ENCODE assay signal across 8 cellular contexts in the genomic region with DNA sequence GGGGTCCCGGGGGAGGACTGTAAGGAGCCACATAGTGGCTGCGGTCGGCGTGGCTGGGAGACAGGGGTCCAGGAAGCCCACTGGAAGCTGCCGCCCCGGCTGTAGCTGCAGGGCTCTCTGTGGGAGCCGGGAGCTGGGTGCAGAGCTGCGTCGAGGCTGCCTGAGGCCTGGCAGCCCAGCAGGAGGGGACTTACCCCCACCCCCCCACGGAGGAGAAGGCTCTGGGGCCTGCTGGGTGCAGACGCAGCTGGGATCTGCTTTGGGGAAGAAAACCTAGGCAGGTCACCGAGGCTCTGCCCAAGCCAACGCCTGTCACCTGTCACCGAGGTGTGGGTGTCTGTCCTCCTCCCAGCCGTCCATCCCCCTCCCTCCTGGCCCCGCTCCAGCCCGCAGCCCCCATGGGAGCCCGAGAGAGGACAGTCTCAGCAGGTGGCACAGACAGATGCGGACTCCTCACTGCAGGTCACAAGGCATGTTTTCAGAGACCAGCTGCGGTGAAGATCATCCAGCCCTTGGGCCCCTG. TPM values are rescaled to one million over a fixed set of nuclear protein-coding genes. Genes with fewer than 3 reads are reported as not detected.
A peak's percentile ranks its signal among the peaks of the same experiment; 100 is the strongest.
DNase-seq lines count a peak whose midpoint lies in the region; ATAC-seq, FAIRE-seq and TF ChIP-seq lines count a peak whose summit lies in the region.

No MANE protein-coding gene starts in this region.

- no peaks in the 10 kb centered on the region for H3K27me3 Mint-ChIP-seq in activated CD4-positive, alpha-beta T cell treated with anti-CD3 and anti-CD28 coated beads, Interleukin-2, amount 10 ng/mL, durations not matched to agents 24 days and 14 days

- TF ChIP-seq EP300 in A549 (IDR thresholded peaks at IDR 0.05) = no peak

- no peaks in the 10 kb centered on the region for H3K36me3 ChIP-seq in endocrine pancreas (ENCODE audit: control insufficient read depth, insufficient read depth, low read length)

- H3K9me3 Mint-ChIP-seq in stimulated activated effector memory CD8-positive, alpha-beta T cell treated with anti-CD3 and anti-CD28 coated beads, Interleukin-12 subunit alpha, Interleukin-12 subunit beta, amount 100 ng/mL, for 72 hours = no peaks in the 10 kb centered on the region
- H3K9me3 Mint-ChIP-seq in activated CD4-positive, alpha-beta T cell treated with anti-CD3 and anti-CD28 coated beads, Interleukin-2, amount 10 ng/mL, durations not matched to agents 24 days and 14 days = no peaks in the 10 kb centered on the region

- ATAC-seq in A549 (no peak), GM19463 (IDR thresholded peaks at IDR 0.05; ENCODE audit: unreplicated experiment) (peak; percentile 56), HG03045 (IDR thresholded peaks at IDR 0.05; ENCODE audit: unreplicated experiment) (no peak)
- ATAC-seq in stimulated activated effector memory CD8-positive, alpha-beta T cell treated with anti-CD3 and anti-CD28 coated beads, Interleukin-12 subunit alpha, Interleukin-12 subunit beta, amount 100 ng/mL, for 72 hours = no peak

- intact Hi-C loops in activated CD4-positive, alpha-beta T cell treated with anti-CD3 and anti-CD28 coated beads, Interleukin-2, amount 10 ng/mL, durations not matched to agents 24 days and 14 days (cut with micrococcal nuclease) = no loop called here

- TF ChIP-seq RAD21 in A549 (conservative IDR thresholded peaks at IDR 0.05 in 1 of 2, IDR thresholded peaks at IDR 0.05 in 1 of 2) = no peak

- peak overlapping the region; percentile 85 to 95 for H3K27ac ChIP-seq in A549

- DNase-seq in A549 (ENCODE audit: low read depth in 1 of 2, low spot score in 1 of 2) (no peak), NCI-H146 treated with DMSO at 0.1 percent for 48 hours (lab: John Stamatoyannopoulos, UW; ENCODE audit: unreplicated experiment) (peak; percentile 57), C1 segment of cervical spinal cord (lab: John Stamatoyannopoulos, UW) (no peak)
- DNase-seq in stimulated activated effector memory CD8-positive, alpha-beta T cell treated with anti-CD3 and anti-CD28 coated beads, Interleukin-12 subunit alpha, Interleukin-12 subunit beta, amount 100 ng/mL, for 72 hours (ENCODE audit: low spot score in 2 of 2) = no peak
- DNase-seq in activated CD4-positive, alpha-beta T cell treated with anti-CD3 and anti-CD28 coated beads, Interleukin-2, amount 10 ng/mL, durations not matched to agents 24 days and 14 days = no peak

- no peaks in the 10 kb centered on the region for H3K27me3 ChIP-seq in endocrine pancreas (ENCODE audit: control insufficient read depth, insufficient read depth, low read length)

- FAIRE-seq in A549 (lab: Jason Lieb, UNC) = no peak

- peak overlapping the region; percentile 91 for H3K27ac Mint-ChIP-seq in stimulated activated effector memory CD8-positive, alpha-beta T cell treated with anti-CD3 and anti-CD28 coated beads, Interleukin-12 subunit alpha, Interleukin-12 subunit beta, amount 100 ng/mL, for 72 hours
- no peak overlapping the region for H3K27ac Mint-ChIP-seq in activated CD4-positive, alpha-beta T cell treated with anti-CD3 and anti-CD28 coated beads, Interleukin-2, amount 10 ng/mL, durations not matched to agents 24 days and 14 days

- H3K4me2 ChIP-seq in A549 = peak overlapping the region; percentile 81; the same call in 2 of the 3 replicates

- 89% methylated on average over 8 of the region's 20 CpGs for WGBS in A549 (ENCODE audit: missing lambda C conversion rate)

- no peaks in the 10 kb centered on the region for H3K36me3 Mint-ChIP-seq in stimulated activated effector memory CD8-positive, alpha-beta T cell treated with anti-CD3 and anti-CD28 coated beads, Interleukin-12 subunit alpha, Interleukin-12 subunit beta, amount 100 ng/mL, for 72 hours
- H3K36me3 Mint-ChIP-seq in activated CD4-positive, alpha-beta T cell treated with anti-CD3 and anti-CD28 coated beads, Interleukin-2, amount 10 ng/mL, durations not matched to agents 24 days and 14 days (ENCODE audit: low read depth) = no peaks in the 10 kb centered on the region

- H3K9ac ChIP-seq in endocrine pancreas (ENCODE audit: control insufficient read depth, insufficient read depth, low read length) = peak overlapping the region; percentile 54

- H3K4me3 ChIP-seq in A549 (no peak overlapping the region), endocrine pancreas (ENCODE audit: control insufficient read depth, insufficient read depth, low read length) (no peak overlapping the region)

- no peak overlapping the region for H3K4me3 Mint-ChIP-seq in stimulated activated effector memory CD8-positive, alpha-beta T cell treated with anti-CD3 and anti-CD28 coated beads, Interleukin-12 subunit alpha, Interleukin-12 subunit beta, amount 100 ng/mL, for 72 hours
- no peak overlapping the region for H3K4me3 Mint-ChIP-seq in activated CD4-positive, alpha-beta T cell treated with anti-CD3 and anti-CD28 coated beads, Interleukin-2, amount 10 ng/mL, durations not matched to agents 24 days and 14 days

- no peak for TF ChIP-seq CTCF in A549 (IDR thresholded peaks at IDR 0.05)

- POLR2A ChIA-PET in A549 (lab: Yijun Ruan, JAX) = no interaction called here

- TF ChIP-seq POLR2A in A549 (IDR thresholded peaks at IDR 0.05; ENCODE audit: low read length) = no peak

- H3K9me3 ChIP-seq in A549 = no peaks in the 10 kb centered on the region
- H3K9me3 ChIP-seq in endocrine pancreas (ENCODE audit: control insufficient read depth, low read length) = no peaks in the 10 kb centered on the region

- H3K4me1 ChIP-seq in A549 = peaks cover 47% of the 10 kb centered on the region
- H3K4me1 ChIP-seq in endocrine pancreas (ENCODE audit: control insufficient read depth, insufficient read depth, low read length) = no peaks in the 10 kb centered on the region

- H3K4me1 Mint-ChIP-seq in stimulated activated effector memory CD8-positive, alpha-beta T cell treated with anti-CD3 and anti-CD28 coated beads, Interleukin-12 subunit alpha, Interleukin-12 subunit beta, amount 100 ng/mL, for 72 hours = peaks cover 18% of the 10 kb centered on the region
- H3K4me1 Mint-ChIP-seq in activated CD4-positive, alpha-beta T cell treated with anti-CD3 and anti-CD28 coated beads, Interleukin-2, amount 10 ng/mL, durations not matched to agents 24 days and 14 days = peaks cover 4% of the 10 kb centered on the region

- CTCF ChIA-PET in A549 (lab: Yijun Ruan, JAX) = interaction anchor here (0.9 to 1.3 kb wide), 3 partner anchors 9 to 17 kb away, joined by 3 to 4 read pairs (median 4); no protein-coding TSS in a partner anchor

TF ChIP-seq in A549, 52 proteins besides CTCF, POLR2A, EP300 and RAD21:
- no peak for TF ChIP-seq RFX5 (IDR thresholded peaks at IDR 0.05)
- TF ChIP-seq, protein P1, sequence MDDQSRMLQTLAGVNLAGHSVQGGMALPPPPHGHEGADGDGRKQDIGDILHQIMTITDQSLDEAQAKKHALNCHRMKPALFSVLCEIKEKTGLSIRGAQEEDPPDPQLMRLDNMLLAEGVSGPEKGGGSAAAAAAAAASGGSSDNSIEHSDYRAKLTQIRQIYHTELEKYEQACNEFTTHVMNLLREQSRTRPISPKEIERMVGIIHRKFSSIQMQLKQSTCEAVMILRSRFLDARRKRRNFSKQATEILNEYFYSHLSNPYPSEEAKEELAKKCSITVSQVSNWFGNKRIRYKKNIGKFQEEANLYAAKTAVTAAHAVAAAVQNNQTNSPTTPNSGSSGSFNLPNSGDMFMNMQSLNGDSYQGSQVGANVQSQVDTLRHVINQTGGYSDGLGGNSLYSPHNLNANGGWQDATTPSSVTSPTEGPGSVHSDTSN (IDR thresholded peaks at IDR 0.05) = no peak
- no peak for TF ChIP-seq EHF (CRISPR knock-in tag; IDR thresholded peaks at IDR 0.05)
- TF ChIP-seq POLR2AphosphoS2 (conservative IDR thresholded peaks at IDR 0.05; ENCODE audit: low read length) = no peak
- no peak for TF ChIP-seq E2F6 (IDR thresholded peaks at IDR 0.05; ENCODE audit: borderline replicate concordance, low read depth)
- TF ChIP-seq CBX2 (IDR thresholded peaks at IDR 0.05; ENCODE audit: borderline replicate concordance, low read depth) = no peak
- TF ChIP-seq TP53 (CRISPR knock-in tag; IDR thresholded peaks at IDR 0.05) = no peak
- TF ChIP-seq KDM5A (IDR thresholded peaks at IDR 0.05) = no peak
- TF ChIP-seq CHD2 (IDR thresholded peaks at IDR 0.05; ENCODE audit: low read length, partially characterized antibody) = no peak
- TF ChIP-seq, protein P2, sequence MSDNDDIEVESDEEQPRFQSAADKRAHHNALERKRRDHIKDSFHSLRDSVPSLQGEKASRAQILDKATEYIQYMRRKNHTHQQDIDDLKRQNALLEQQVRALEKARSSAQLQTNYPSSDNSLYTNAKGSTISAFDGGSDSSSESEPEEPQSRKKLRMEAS (IDR thresholded peaks at IDR 0.05) = no peak
- TF ChIP-seq RNF2 (IDR thresholded peaks at IDR 0.05; ENCODE audit: borderline replicate concordance, low read depth) = no peak
- TF ChIP-seq GATA3 (IDR thresholded peaks at IDR 0.05; ENCODE audit: borderline replicate concordance) = no peak
- no peak for TF ChIP-seq HOXB5 (CRISPR knock-in tag; IDR thresholded peaks at IDR 0.05)
- no peak for TF ChIP-seq FOSL2 (IDR thresholded peaks at IDR 0.05)
- no peak for TF ChIP-seq FOSL2 (CRISPR knock-in tag; IDR thresholded peaks at IDR 0.05)
- no peak for TF ChIP-seq MAZ (IDR thresholded peaks at IDR 0.05; ENCODE audit: borderline replicate concordance, low read depth, low read length)
- TF ChIP-seq JUN (IDR thresholded peaks at IDR 0.05) = no peak
- no peak for TF ChIP-seq ESRRA (IDR thresholded peaks at IDR 0.05; ENCODE audit: borderline replicate concordance, low read length)
- no peak for TF ChIP-seq CBX8 (IDR thresholded peaks at IDR 0.05)

RNA-seq across cellular contexts. Expression of gene PWWP2B, which starts 25.2 kb away (rescaled TPM):
- 2.0 and 2.8 TPM in 2 replicates for polyA plus RNA-seq in A549 (2011; rRNA removed)
- polyA plus RNA-seq in A549 (2012; cell fraction: cytosol; rRNA removed) = 5.0 and 8.0 TPM in 2 replicates
- polyA plus RNA-seq in A549 (2012; cell fraction: nucleus; rRNA removed) = 8.3 and 12.2 TPM in 2 replicates
- polyA plus RNA-seq in A549 (2017; fragmentation: RNase III; extraction: RNeasy Plus Mini Kit Qiagen cat#74134 plus additional on column Dnase treatment) = 6.6 to 7.3 TPM (median 7.0 TPM) in 3 replicates
- polyA minus RNA-seq in A549 (2011; rRNA and poly(A)+ RNA removed) = 2.1 and 2.5 TPM in 2 replicates
- total RNA-seq in activated CD4-positive, alpha-beta T cell treated with anti-CD3 and anti-CD28 coated beads, Interleukin-2, amount 10 ng/mL, durations not matched to agents 24 days and 14 days = 4.9 and 5.0 TPM in 2 replicates
